In the genomic region with DNA sequence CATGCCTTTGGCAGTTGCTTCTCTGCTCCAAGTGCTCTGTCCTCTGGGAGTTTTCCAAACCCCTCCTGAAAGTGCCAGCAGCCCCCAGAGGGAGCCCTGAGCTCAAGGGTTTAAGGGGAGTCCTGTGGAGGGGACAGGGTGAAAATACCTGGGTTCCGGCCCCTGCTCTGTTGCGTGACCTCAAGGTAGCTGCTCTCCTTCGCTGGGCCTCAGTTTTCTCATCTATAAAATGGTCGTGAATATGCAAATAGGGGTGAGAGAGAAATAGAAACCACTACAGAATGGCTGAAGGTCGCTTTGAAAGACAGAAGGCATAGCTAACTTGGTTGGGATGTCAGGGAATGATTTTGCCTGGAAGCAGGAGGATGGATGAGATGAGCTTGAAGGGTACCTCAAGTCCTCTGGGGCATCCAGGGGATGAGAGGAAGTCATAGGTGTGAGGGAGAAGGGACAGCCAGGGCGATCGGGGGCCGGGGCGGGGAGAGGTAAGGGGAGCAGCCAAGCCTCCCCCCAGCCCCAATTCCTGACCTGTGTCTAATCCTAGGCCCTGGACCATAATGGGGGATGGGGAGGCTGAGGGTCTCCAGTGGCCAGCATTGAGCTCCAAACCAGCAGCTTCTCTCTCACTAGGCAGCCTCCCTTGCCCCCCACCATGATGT, we compare ENCODE assay signal across 13 cellular contexts. TPM values are rescaled to one million over a fixed set of nuclear protein-coding genes. Genes with fewer than 3 reads are reported as not detected.
DNase-seq lines count a peak whose midpoint lies in the region; ATAC-seq, FAIRE-seq and TF ChIP-seq lines count a peak whose summit lies in the region.
"Had no signal": no experiment of that assay in that cellular context is flagged by ENCODE, and none has a peak within 500 bp of the region (broad histone marks: within the 10 kb centered on the region; RNA-seq: fewer than 3 reads in every experiment).

No MANE protein-coding gene starts in this region.

- no peaks in the 10 kb centered on the region for H3K27me3 Mint-ChIP-seq in CD4-positive, alpha-beta memory T cell

- no peak for TF ChIP-seq EP300 in esophagus muscularis mucosa (IDR thresholded peaks at IDR 0.05)
- TF ChIP-seq EP300 in sigmoid colon (IDR thresholded peaks at IDR 0.05), result no peak

- TF ChIP-seq CTCF in Panc1 (IDR thresholded peaks at IDR 0.05), result no peak
- no peak for TF ChIP-seq CTCF in esophagus muscularis mucosa (IDR thresholded peaks at IDR 0.05)
- no peak for TF ChIP-seq CTCF in sigmoid colon (IDR thresholded peaks at IDR 0.05)

- no peaks in the 10 kb centered on the region for H3K27me3 ChIP-seq in CD4-positive, alpha-beta memory T cell (ENCODE audit: insufficient read depth, low read length)
- no peaks in the 10 kb centered on the region for H3K27me3 ChIP-seq in Panc1 (ENCODE audit: control insufficient read depth, insufficient read depth, low read length)
- H3K27me3 ChIP-seq in esophagus muscularis mucosa, result no peaks in the 10 kb centered on the region
- no peaks in the 10 kb centered on the region for H3K27me3 ChIP-seq in sigmoid colon
- H3K27me3 ChIP-seq: brain microvascular endothelial cell, MG63, ovary had no signal

- peaks cover 3 to 17% of the 10 kb centered on the region in 2 donors for H3K36me3 Mint-ChIP-seq in CD4-positive, alpha-beta memory T cell

- TF ChIP-seq POLR2A in esophagus muscularis mucosa (IDR thresholded peaks at IDR 0.05; ENCODE audit: low read depth) (no peak), sigmoid colon (IDR thresholded peaks at IDR 0.05) (no peak), H54 (IDR thresholded peaks at IDR 0.05; ENCODE audit: low read depth, low read length) (no peak)

- no peaks in the 10 kb centered on the region for H3K9me3 ChIP-seq in CD4-positive, alpha-beta memory T cell (ENCODE audit: control insufficient read depth in 1 of 2, low read length in 2 of 2)
- H3K9me3 ChIP-seq in Panc1 (ENCODE audit: control insufficient read depth, insufficient read depth, low read depth, low read length) (no peaks in the 10 kb centered on the region), esophagus muscularis mucosa (no peaks in the 10 kb centered on the region), sigmoid colon (no peaks in the 10 kb centered on the region)
- H3K9me3 ChIP-seq: MG63, ovary had no signal

- H3K27ac Mint-ChIP-seq in CD4-positive, alpha-beta memory T cell, result peak overlapping the region; percentile 61 to 93 (median 86)

- POLR2A ChIA-PET in CD4-positive, alpha-beta memory T cell (lab: Charles Lee; ENCODE audit: partially characterized antibody), result interaction anchor here (1.4 to 20.6 kb wide), 3 partner anchors 8 to 16 kb away, joined by 4 to 599 read pairs (median 34); a partner anchor contains a TSS
- POLR2A ChIA-PET in Panc1 (lab: Charles Lee), result no interaction called here

- H3K4me3 ChIP-seq in CD4-positive, alpha-beta memory T cell (ENCODE audit: low read length in 2 of 2), result no peak overlapping the region
- H3K4me3 ChIP-seq in Panc1 (ENCODE audit: low read depth in 2 of 2, low read length in 2 of 2), result no peak overlapping the region
- H3K4me3 ChIP-seq in esophagus muscularis mucosa, result no peak overlapping the region
- no peak overlapping the region for H3K4me3 ChIP-seq in sigmoid colon
- H3K4me3 ChIP-seq: MG63, ovary had no signal

- no peak for ATAC-seq in Panc1
- no peak for ATAC-seq in HG02763 (IDR thresholded peaks at IDR 0.05; ENCODE audit: unreplicated experiment)

- H3K27ac ChIP-seq in CD4-positive, alpha-beta memory T cell (ENCODE audit: low read depth, low read length), result no peak overlapping the region
- peak overlapping the region; percentile 89 for H3K27ac ChIP-seq in Panc1 (ENCODE audit: low read length)
- H3K27ac ChIP-seq in esophagus muscularis mucosa (replicated peaks in 1 of 4), result peak overlapping the region in 3 of 4 donors; percentile 65 to 95 (median 95)
- peak overlapping the region; percentile 44 to 95 (median 81) for H3K27ac ChIP-seq in sigmoid colon
- H3K27ac ChIP-seq: brain microvascular endothelial cell, ovary had no signal

- peak overlapping the region; percentile 43 to 73 (median 56) for H3K4me3 Mint-ChIP-seq in CD4-positive, alpha-beta memory T cell
- H3K4me3 Mint-ChIP-seq: CD14-positive monocyte had no signal

- no TSS peak for BruUV-seq in Panc1 (replicated peaks; lab: Mats Ljungman, UMichigan)

- H3K36me3 ChIP-seq in CD4-positive, alpha-beta memory T cell (ENCODE audit: insufficient read depth, low read length), result no peaks in the 10 kb centered on the region
- H3K36me3 ChIP-seq in Panc1 (ENCODE audit: control insufficient read depth, insufficient read depth, low read length) (no peaks in the 10 kb centered on the region), esophagus muscularis mucosa (no peaks in the 10 kb centered on the region), sigmoid colon (no peaks in the 10 kb centered on the region)
- H3K36me3 ChIP-seq: brain microvascular endothelial cell, MG63, ovary had no signal

- H3K4me1 ChIP-seq in CD4-positive, alpha-beta memory T cell (ENCODE audit: insufficient read depth, low read length), result peaks cover 97% of the 10 kb centered on the region
- H3K4me1 ChIP-seq in Panc1 (ENCODE audit: control insufficient read depth, insufficient read depth, low read length) (peaks cover 88% of the 10 kb centered on the region), esophagus muscularis mucosa (peaks cover 78 to 100% (median 95%) of the 10 kb centered on the region in 4 donors), sigmoid colon (peaks cover 0 to 99% (median 94%) of the 10 kb centered on the region in 4 donors)

- no peak for DNase-seq in CD4-positive, alpha-beta memory T cell
- DNase-seq in Panc1 (ENCODE audit: low read depth, low spot score) (no peak), esophagus muscularis mucosa (ENCODE audit: extremely low spot score) (no peak), sigmoid colon (no peak), NCI-H82 (lab: John Stamatoyannopoulos, UW) (no peak), H54 (ENCODE audit: insufficient read length, low spot score) (no peak), ureter (ENCODE audit: low spot score) (no peak)
- DNase-seq: brain microvascular endothelial cell, GF-D8, MG63, ovary had no signal

- 97% methylated on average over 9 of the region's 9 CpGs for WGBS in esophagus muscularis mucosa
- 88 to 90% methylated on average over 9 of the region's 9 CpGs for whole genome bisulfite sequencing in sigmoid colon, 2 donors

- in situ Hi-C loops in Panc1 (cut with HindIII; ENCODE audit: low pct_unique_long_range_greater_than_20kb, low sequenced_read_pairs), result no loop called here

- intact Hi-C loops in CD4-positive, alpha-beta memory T cell (cut with micrococcal nuclease), result no loop called here
- intact Hi-C loops in Panc1 (cut with micrococcal nuclease; ENCODE audit: unreplicated experiment), result no loop called here
- intact Hi-C loops in esophagus muscularis mucosa (cut with DNase I), result no loop called here
- intact Hi-C loops in sigmoid colon (cut with DNase I), result no loop called here

- CTCF ChIA-PET in CD4-positive, alpha-beta memory T cell (lab: Charles Lee; ENCODE audit: partially characterized antibody), result interaction anchor here (0.8 to 3.6 kb wide), 5 partner anchors 8 to 36 kb away, joined by 3 to 14 read pairs (median 7); no protein-coding TSS in a partner anchor
- CTCF ChIA-PET in Panc1 (lab: Charles Lee), result no interaction called here

- H3K9me3 Mint-ChIP-seq in CD4-positive, alpha-beta memory T cell, result no peaks in the 10 kb centered on the region
- H3K9me3 Mint-ChIP-seq: CD14-positive monocyte had no signal

- H3K4me1 Mint-ChIP-seq in CD4-positive, alpha-beta memory T cell, result peaks cover 64 to 93% (median 86%) of the 10 kb centered on the region in 4 donors

- FAIRE-seq in H54 (lab: Jason Lieb, UNC), result no peak

RNA-seq across cellular contexts. Expression of a gene that starts 12.4 kb away (rescaled TPM):
- total RNA-seq in CD4-positive, alpha-beta memory T cell, result 10 to 100 TPM; 39.0 to 41.3 TPM
- 1 to 10 TPM; 1.3 to 5.2 TPM for polyA plus RNA-seq in CD4-positive, alpha-beta memory T cell
- 59.4 TPM for total RNA-seq in Panc1 (2021; ENCODE audit: unreplicated experiment)
- 53.4 TPM for polyA plus RNA-seq in Panc1 (2012; ENCODE audit: insufficient read length)
- total RNA-seq in esophagus muscularis mucosa, result 10 to 100 TPM in 3 of 4 donors, 1 to 10 TPM in 1; 9.6 to 40.3 (median 16.3) TPM
- 10 to 100 TPM in 2 of 4 donors, 1 to 10 TPM in 2; 7.5 to 35.0 (median 13.8) TPM for total RNA-seq in sigmoid colon
- polyA plus RNA-seq in sigmoid colon, result 1 to 10 TPM; 1.2 to 8.6 (median 7.2) TPM
- total RNA-seq in ureter, result 15.0 TPM

RNA-seq across cellular contexts. Expression of a gene that starts 41.7 kb away (rescaled TPM):
- total RNA-seq in CD4-positive, alpha-beta memory T cell, result 1 to 10 TPM; 1.4 to 1.5 TPM
- 1 to 10 TPM; 1.1 to 1.6 TPM for polyA plus RNA-seq in CD4-positive, alpha-beta memory T cell
- total RNA-seq in Panc1 (2021; ENCODE audit: unreplicated experiment) (21.7 TPM), esophagus muscularis mucosa (10 to 100 TPM; 25.1 to 29.5 (median 27.2) TPM), sigmoid colon (10 to 100 TPM in 1 of 4 donors, 1 to 10 TPM in 3; 6.7 to 12.8 (median 8.4) TPM), ureter (74.4 TPM)
- polyA plus RNA-seq in Panc1 (2012; ENCODE audit: insufficient read length), result 41.3 TPM
- 10 to 100 TPM in 1 of 3 donors, 1 to 10 TPM in 2; 2.4 to 11.0 (median 3.7) TPM for polyA plus RNA-seq in sigmoid colon
